13 cellular contexts compared by ENCODE assay signal in the genomic region with DNA sequence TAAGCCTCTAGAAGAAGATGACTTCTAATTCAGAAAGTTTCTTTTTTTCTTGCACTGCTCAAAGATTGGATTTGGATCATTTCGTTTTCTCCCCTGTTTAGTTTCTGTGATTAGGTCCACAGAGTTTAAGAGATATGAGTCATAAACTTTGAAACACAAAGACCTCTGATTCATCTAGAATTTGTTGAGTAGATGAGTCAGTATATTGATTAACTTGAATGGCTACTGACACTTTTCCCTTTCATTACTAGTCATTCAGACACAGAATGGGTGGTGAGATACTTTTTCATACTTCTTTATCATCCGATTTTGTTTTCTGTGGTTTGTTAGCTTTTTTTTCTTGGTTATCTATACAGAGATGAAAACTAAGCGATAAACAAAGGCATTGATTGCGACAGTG. TPM values are rescaled to one million over a fixed set of nuclear protein-coding genes. Genes with fewer than 3 reads are reported as not detected.
DNase-seq lines count a peak whose midpoint lies in the region; ATAC-seq and TF ChIP-seq lines count a peak whose summit lies in the region.
"Had no signal": no experiment of that assay in that cellular context is flagged by ENCODE, and none has a peak within 500 bp of the region (broad histone marks: within the 10 kb centered on the region; RNA-seq: fewer than 3 reads in every experiment).

No MANE protein-coding gene starts in this region.

- no peak overlapping the region for H2AFZ ChIP-seq in mammary epithelial cell (ENCODE audit: low read depth, low read length)

- H3K27me3 Mint-ChIP-seq in endodermal cell (ENCODE audit: insufficient read depth): no peaks in the 10 kb centered on the region

- TF ChIP-seq POLR2A in breast epithelium (IDR thresholded peaks at IDR 0.05): no peak

- peaks cover 10% of the 10 kb centered on the region for H3K4me1 Mint-ChIP-seq in endodermal cell
- H3K4me1 Mint-ChIP-seq: nephron progenitor cell had no signal

- peaks cover 49% of the 10 kb centered on the region for H3K9me3 Mint-ChIP-seq in endodermal cell
- H3K9me3 Mint-ChIP-seq: WTC11 had no signal

- CTCF ChIA-PET in mammary epithelial cell (lab: Charles Lee; ENCODE audit: low non-redundant PET): no interaction called here

- no peak overlapping the region for H3K4me3 ChIP-seq in mammary epithelial cell (replicated peaks in 1 of 3; ENCODE audit: insufficient read depth in 1 of 3, low read depth in 2 of 3, low read length in 3 of 3)
- no peak overlapping the region for H3K4me3 ChIP-seq in breast epithelium
- no peak overlapping the region for H3K4me3 ChIP-seq in endodermal cell (ENCODE audit: low read length)
- H3K4me3 ChIP-seq: adrenal gland had no signal

- no peaks in the 10 kb centered on the region for H3K79me2 ChIP-seq in mammary epithelial cell (ENCODE audit: insufficient read depth, low read length)

- H3K4me2 ChIP-seq in mammary epithelial cell (ENCODE audit: insufficient read depth, low read depth, low read length): no peak overlapping the region

- WGBS in mammary epithelial cell (ENCODE audit: low coverage, missing lambda C conversion rate): 68% methylated on average over 4 of the region's 4 CpGs
- WGBS in endodermal cell (ENCODE audit: insufficient coverage in 1 of 2, insufficient read length in 1 of 2), 2 experiments: 89% methylated on average over 4 of the region's 4 CpGs; no CpG with 5 or more reads in 1 of the 2 experiments

- H3K9me3 ChIP-seq in mammary epithelial cell (replicated peaks; ENCODE audit: insufficient read depth, low read length): no peaks in the 10 kb centered on the region
- H3K9me3 ChIP-seq in breast epithelium: no peaks in the 10 kb centered on the region
- H3K9me3 ChIP-seq in endodermal cell (ENCODE audit: control insufficient read depth, low read length): no peaks in the 10 kb centered on the region
- H3K9me3 ChIP-seq: adrenal gland had no signal

- no peak overlapping the region for H3K27ac ChIP-seq in mammary epithelial cell (ENCODE audit: insufficient read depth, low read depth, low read length)
- no peak overlapping the region for H3K27ac ChIP-seq in breast epithelium
- H3K27ac ChIP-seq in endodermal cell (ENCODE audit: low read depth, low read length): no peak overlapping the region
- H3K27ac ChIP-seq: adrenal gland had no signal

- dilution Hi-C loops in mammary epithelial cell (cut with HindIII; ENCODE audit: low sequenced_read_pairs): no loop called here

- no peak overlapping the region for H3K9ac ChIP-seq in mammary epithelial cell (ENCODE audit: insufficient read depth, low read length)
- H3K9ac ChIP-seq in endodermal cell (ENCODE audit: extremely low read depth, low read length, poor library complexity, severe bottlenecking): no peak overlapping the region

- ATAC-seq in HG02759 (IDR thresholded peaks at IDR 0.05; ENCODE audit: unreplicated experiment): peak; percentile 94
- peak; percentile 86 for ATAC-seq in HG03558 (IDR thresholded peaks at IDR 0.05; ENCODE audit: extremely low read depth, unreplicated experiment)
- ATAC-seq: WTC11 had no signal

- H3K36me3 ChIP-seq in mammary epithelial cell (ENCODE audit: insufficient read depth, low read length): no peaks in the 10 kb centered on the region
- H3K36me3 ChIP-seq in breast epithelium: no peaks in the 10 kb centered on the region
- H3K36me3 ChIP-seq in endodermal cell (ENCODE audit: control insufficient read depth, insufficient read depth, low read length): no peaks in the 10 kb centered on the region
- H3K36me3 ChIP-seq: adrenal gland had no signal

- no peak overlapping the region for H3K4me3 Mint-ChIP-seq in endodermal cell
- H3K4me3 Mint-ChIP-seq: nephron progenitor cell, WTC11 had no signal

- H3K4me1 ChIP-seq in mammary epithelial cell (ENCODE audit: insufficient read depth, low read length) (no peaks in the 10 kb centered on the region), breast epithelium (no peaks in the 10 kb centered on the region), endodermal cell (ENCODE audit: control insufficient read depth, insufficient read depth, low read length) (no peaks in the 10 kb centered on the region)
- H3K4me1 ChIP-seq: adrenal gland had no signal

- no peak overlapping the region for H3K27ac Mint-ChIP-seq in endodermal cell
- H3K27ac Mint-ChIP-seq: nephron progenitor cell, WTC11 had no signal

- H3K36me3 Mint-ChIP-seq in endodermal cell (ENCODE audit: low read depth): no peaks in the 10 kb centered on the region
- H3K36me3 Mint-ChIP-seq: WTC11 had no signal

- H3K27me3 ChIP-seq in mammary epithelial cell (ENCODE audit: insufficient read depth, low read length) (no peaks in the 10 kb centered on the region), breast epithelium (peaks cover 0 to 6% of the 10 kb centered on the region in 2 donors), endodermal cell (ENCODE audit: control insufficient read depth, insufficient read depth, low read length, poor library complexity, severe bottlenecking) (no peaks in the 10 kb centered on the region)
- H3K27me3 ChIP-seq: adrenal gland had no signal

- no peaks in the 10 kb centered on the region for H4K20me1 ChIP-seq in mammary epithelial cell (ENCODE audit: insufficient read depth, low read length)

- no TSS peak for BruUV-seq in mammary epithelial cell (replicated peaks; lab: Mats Ljungman, UMichigan)

- TF ChIP-seq CTCF in mammary epithelial cell (conservative IDR thresholded peaks at IDR 0.05 in 1 of 2, IDR thresholded peaks at IDR 0.05 in 1 of 2; ENCODE audit: extremely low read depth in 1 of 2, insufficient read depth in 1 of 2, low read depth in 1 of 2, low read length in 2 of 2) (no peak), breast epithelium (IDR thresholded peaks at IDR 0.05) (no peak), endodermal cell (conservative IDR thresholded peaks at IDR 0.05) (no peak)

- DNase-seq in mammary epithelial cell (peak; percentile 40), breast epithelium (ENCODE audit: low spot score in 2 of 2) (no peak), stromal cell of bone marrow (ENCODE audit: low read depth) (peak; percentile 5), epidermal melanocyte (ENCODE audit: insufficient read length, low spot score) (no peak), endodermal cell (no peak), islet precursor cell (no peak)
- DNase-seq: adrenal gland; NCI-H1105 treated with DMSO at 0.1 percent for 48 hours; nephron progenitor cell; stimulated activated CD4-positive, alpha-beta T cell treated with anti-CD3 and anti-CD28 coated beads, Interleukin-12 subunit alpha, Interleukin-12 subunit beta, amount 100 ng/mL, for 4 hours had no signal

- in situ Hi-C loops in mammary epithelial cell (cut with MboI; ENCODE audit: low sequenced_read_pairs in 2 of 2): no loop called here

- intact Hi-C loops in mammary epithelial cell (cut with micrococcal nuclease) (no loop called here), breast epithelium (cut with DNase I; ENCODE audit: low total_unique reads) (no loop called here)

RNA-seq across cellular contexts. Expression of a gene that starts 34.1 kb away (rescaled TPM):
- total RNA-seq in mammary epithelial cell: 10 to 100 TPM in 1 of 2 donors, 1 to 10 TPM in 1; 1.8 to 22.3 TPM
- 0.14 TPM for polyA plus RNA-seq in mammary epithelial cell
- not detected for polyA minus RNA-seq in mammary epithelial cell
- 10 to 100 TPM in 1 of 3 donors, 1 to 10 TPM in 2; 4.6 to 41.0 (median 5.7) TPM for total RNA-seq in breast epithelium
- 1 to 10 TPM; 3.7 to 5.6 TPM for total RNA-seq in endodermal cell
- polyA plus RNA-seq in endodermal cell (2013, experiment 1 of 2): 8.0 TPM
- polyA plus RNA-seq in endodermal cell (2013, experiment 2 of 2): 8.9 TPM

Comparison
In these comparisons a context has a peak if more than half of its experiments do, and no peak if none do; other contexts are left out.
1. DNase-seq: peak in mammary epithelial cell (single experiment) and stromal cell of bone marrow (single experiment); none in breast epithelium (0 of 2), epidermal melanocyte (single experiment), endodermal cell (single experiment) and islet precursor cell (single experiment).